Comparison of ENCODE assay signal across 1 cellular context in the genomic region with DNA sequence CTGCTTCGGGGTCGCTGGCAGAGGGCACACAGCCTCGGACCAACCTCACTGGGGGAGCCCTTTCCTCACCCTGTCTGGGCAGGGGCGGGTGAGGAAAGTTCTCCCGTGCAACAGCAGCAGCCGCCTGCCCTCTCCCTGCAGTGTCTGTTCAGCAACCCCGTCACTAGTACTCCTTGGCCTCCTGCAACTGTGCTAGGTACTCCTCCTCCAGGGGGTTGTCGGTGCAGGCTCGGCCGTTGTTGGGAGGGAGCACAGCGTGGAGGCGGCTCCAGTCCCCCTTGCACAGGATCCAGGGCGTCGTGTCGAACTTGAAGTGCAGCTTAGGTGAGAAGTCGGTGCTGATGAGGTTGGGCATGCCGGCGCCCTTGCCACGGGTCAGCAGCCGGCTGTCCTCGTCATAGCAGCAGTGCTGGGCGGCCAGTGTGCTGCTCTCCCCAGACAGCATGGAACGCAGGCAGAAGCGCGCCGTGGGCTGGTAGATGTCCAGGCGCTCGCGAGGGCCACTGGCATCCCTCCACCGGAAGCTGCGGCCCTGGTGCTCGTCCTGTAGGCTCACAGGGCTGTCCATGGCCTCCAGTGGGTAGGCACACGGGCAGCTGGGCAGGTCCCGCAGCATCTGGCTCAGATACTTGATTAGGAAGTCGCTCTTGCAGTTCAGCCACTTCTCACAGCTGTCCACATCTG.
TF ChIP-seq lines count a peak whose summit lies in the region.

No MANE protein-coding gene starts in this region.

TF ChIP-seq in K562, 482 proteins besides CTCF, POLR2A, EP300 and RAD21:
- TF ChIP-seq NBN (IDR thresholded peaks at IDR 0.05; ENCODE audit: low read depth), result no peak
